Comparison of ENCODE assay signal across 22 cellular contexts in the genomic region with DNA sequence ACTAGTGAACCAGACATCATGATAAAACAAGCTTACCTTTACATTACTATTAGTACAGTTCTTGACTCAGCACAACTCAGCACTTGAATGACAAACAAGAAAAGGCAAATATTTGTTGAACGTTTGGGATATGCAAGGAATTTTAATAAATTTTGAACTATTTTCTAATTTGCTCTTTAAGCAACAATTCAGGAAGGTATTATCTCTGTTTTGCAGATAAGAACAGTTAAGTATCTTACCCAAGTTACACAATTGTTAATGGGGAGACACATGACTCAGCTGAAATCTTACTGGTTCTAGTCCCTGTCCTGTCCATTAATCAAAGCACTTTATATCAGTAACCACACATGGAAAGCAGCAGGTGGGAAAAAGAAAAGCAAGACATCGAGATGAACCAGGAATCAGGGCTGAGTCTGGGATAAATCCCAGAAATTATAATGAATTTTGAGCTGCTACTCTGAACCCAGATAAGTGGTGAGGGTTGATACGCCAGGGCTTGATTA.
"Had no signal": no experiment of that assay in that cellular context is flagged by ENCODE, and none has a peak within 500 bp of the region (broad histone marks: within the 10 kb centered on the region; RNA-seq: fewer than 3 reads in every experiment).

No MANE protein-coding gene starts in this region.

- ATAC-seq: effector memory CD8-positive, alpha-beta T cell; gastroesophageal sphincter; left colon; left ventricle myocardium superior; mucosa of descending colon; naive thymus-derived CD8-positive, alpha-beta T cell; psoas muscle; right lobe of liver; stimulated activated effector memory CD8-positive, alpha-beta T cell treated with anti-CD3 and anti-CD28 coated beads, Interleukin-12 subunit alpha, Interleukin-12 subunit beta, amount 100 ng/mL, for 72 hours; stimulated activated naive CD8-positive, alpha-beta T cell treated with anti-CD3 and anti-CD28 coated beads, Interleukin-15, Interleukin-2, amounts not matched to agents 100 U/mL and 50 U/mL, for 24 hours had no signal

- H2AFZ ChIP-seq: hepatocyte had no signal

- H3K4me1 ChIP-seq: esophagus squamous epithelium, gastroesophageal sphincter, psoas muscle, right lobe of liver, suprapubic skin, thyroid gland, upper lobe of left lung, uterus had no signal

- H3K36me3 ChIP-seq: esophagus squamous epithelium, gastroesophageal sphincter, neutrophil, right lobe of liver, suprapubic skin, thyroid gland, upper lobe of left lung, uterus had no signal

- H3K9me3 ChIP-seq: esophagus squamous epithelium, gastroesophageal sphincter, mucosa of descending colon, neutrophil, psoas muscle, right lobe of liver, suprapubic skin, thyroid gland, upper lobe of left lung, uterus had no signal

- DNase-seq: effector memory CD8-positive, alpha-beta T cell; esophagus squamous epithelium; foreskin fibroblast; left colon; left ventricle myocardium superior; mucosa of descending colon; naive thymus-derived CD8-positive, alpha-beta T cell; psoas muscle; retina; right lobe of liver; stimulated activated CD4-positive, alpha-beta T cell treated with anti-CD3 and anti-CD28 coated beads, Interleukin-4, amount 100 ng/mL, for 1 hour; stimulated activated CD8-positive, alpha-beta memory T cell treated with anti-CD3 and anti-CD28 coated beads, Interleukin-4, amount 100 ng/mL, for 48 hours; stimulated activated naive CD8-positive, alpha-beta T cell treated with anti-CD3 and anti-CD28 coated beads, Interleukin-15, Interleukin-2, amounts not matched to agents 100 U/mL and 50 U/mL, for 24 hours; thyroid gland; upper lobe of left lung; uterus had no signal

- H3K4me3 ChIP-seq: esophagus squamous epithelium, gastroesophageal sphincter, hepatocyte, lung, mucosa of descending colon, psoas muscle, right lobe of liver, suprapubic skin, thyroid gland, upper lobe of left lung, uterus had no signal

- H3K4me2 ChIP-seq: hepatocyte had no signal

- H3K27me3 ChIP-seq: esophagus squamous epithelium, gastroesophageal sphincter, hepatocyte, neutrophil, right lobe of liver, suprapubic skin, thyroid gland, upper lobe of left lung, uterus had no signal

- H3K27ac ChIP-seq: esophagus squamous epithelium, gastroesophageal sphincter, hepatocyte, neutrophil, psoas muscle, right lobe of liver, suprapubic skin, thyroid gland, upper lobe of left lung, uterus had no signal

- H3K79me2 ChIP-seq: hepatocyte had no signal
